Comparison of ENCODE assay signal across 8 cellular contexts in genomic region chr6:155530219-155530834, GRCh38.
DNase-seq lines count a peak whose midpoint lies in the region; ATAC-seq and TF ChIP-seq lines count a peak whose summit lies in the region.

No MANE protein-coding gene starts in this region.

- H3K4me1 Mint-ChIP-seq in H9 = no peaks in the 10 kb centered on the region
- H3K4me1 Mint-ChIP-seq in MCF 10A (ENCODE audit: insufficient read depth, unreplicated experiment) = peaks cover 9% of the 10 kb centered on the region
- peaks cover 7% of the 10 kb centered on the region for H3K4me1 Mint-ChIP-seq in stimulated activated memory B cell treated with anti-CD40 and anti-IgM and Interleukin-4, amounts not matched to agents 10 μg/mL and 1 μg/mL and 100 μg/mL, for 72 hours

- CTCF ChIA-PET in MCF 10A (lab: Yijun Ruan, JAX) = interaction anchor here (1.7 to 2.6 kb wide), 3 partner anchors 25 to 214 kb away, joined by 7 to 34 read pairs (median 13); no protein-coding TSS in a partner anchor

- no peak overlapping the region for H3T11ph ChIP-seq in H9 (ENCODE audit: low read length)

- H3K36me3 Mint-ChIP-seq in H9 (ENCODE audit: insufficient read depth in 1 of 3, low read depth in 3 of 3) (peaks cover 6 to 13% (median 9%) of the 10 kb centered on the region in 3 experiments; a peak in 5 of 7 replicates), MCF 10A (ENCODE audit: insufficient read depth, unreplicated experiment) (peaks cover 6% of the 10 kb centered on the region)
- H3K36me3 Mint-ChIP-seq in stimulated activated memory B cell treated with anti-CD40 and anti-IgM and Interleukin-4, amounts not matched to agents 10 μg/mL and 1 μg/mL and 100 μg/mL, for 72 hours = peaks cover 6% of the 10 kb centered on the region

- WGBS in H9 (ENCODE audit: extremely low coverage, insufficient read length, low lambda C conversion rate) = no CpG with 5 or more reads among the region's 4 CpGs

- POLR2A ChIA-PET in MCF 10A (lab: Yijun Ruan, JAX) = interaction anchor here (0.8 to 2.2 kb wide), 2 partner anchors 201 to 215 kb away, joined by 3 to 19 read pairs; no protein-coding TSS in a partner anchor

- TF ChIP-seq CTCF in H9 (conservative IDR thresholded peaks at IDR 0.05) (peak; percentile 73), MCF 10A (IDR thresholded peaks at IDR 0.05; ENCODE audit: unreplicated experiment) (peak; percentile 68)

- no peak overlapping the region for H2BK20ac ChIP-seq in H9 (ENCODE audit: low read depth, low read length, poor library complexity, severe bottlenecking)

- H3K56ac ChIP-seq in H9 (ENCODE audit: insufficient read length, low read depth, low read length) = no peak overlapping the region

- H4K5ac ChIP-seq in H9 (ENCODE audit: insufficient read length, low read depth, low read length) = no peak overlapping the region

- no peak overlapping the region for H3K14ac ChIP-seq in H9 (ENCODE audit: insufficient read depth, low read length)

- H3K9ac ChIP-seq in H9 (ENCODE audit: extremely low read depth, insufficient read length, low read length) = no peak overlapping the region

- H3K4me3 Mint-ChIP-seq in H9 (no peak overlapping the region), MCF 10A (ENCODE audit: unreplicated experiment) (no peak overlapping the region)
- H3K4me3 Mint-ChIP-seq in stimulated activated memory B cell treated with anti-CD40 and anti-IgM and Interleukin-4, amounts not matched to agents 10 μg/mL and 1 μg/mL and 100 μg/mL, for 72 hours = no peak overlapping the region

- H3K27me3 Mint-ChIP-seq in H9 (ENCODE audit: low read depth) (no peaks in the 10 kb centered on the region), MCF 10A (ENCODE audit: insufficient read depth, unreplicated experiment) (no peaks in the 10 kb centered on the region)
- H3K27me3 Mint-ChIP-seq in stimulated activated memory B cell treated with anti-CD40 and anti-IgM and Interleukin-4, amounts not matched to agents 10 μg/mL and 1 μg/mL and 100 μg/mL, for 72 hours = no peaks in the 10 kb centered on the region

- BruUV-seq in MCF 10A (replicated peaks; lab: Mats Ljungman, UMichigan) = no TSS peak

- no peaks in the 10 kb centered on the region for H3K23me2 ChIP-seq in H9 (ENCODE audit: insufficient read length, low read depth, low read length, poor library complexity, severe bottlenecking)

- ATAC-seq in stimulated activated memory B cell treated with anti-CD40 and anti-IgM and Interleukin-4, amounts not matched to agents 10 μg/mL and 1 μg/mL and 100 μg/mL, for 72 hours = no peak

- H3K27ac Mint-ChIP-seq in H9 (no peak overlapping the region), MCF 10A (ENCODE audit: low read depth, unreplicated experiment) (no peak overlapping the region)
- H3K27ac Mint-ChIP-seq in stimulated activated memory B cell treated with anti-CD40 and anti-IgM and Interleukin-4, amounts not matched to agents 10 μg/mL and 1 μg/mL and 100 μg/mL, for 72 hours = no peak overlapping the region

- peak; percentile 17 for DNase-seq in stimulated activated CD4-positive, alpha-beta T cell treated with anti-CD3 and anti-CD28 coated beads, Interleukin-15, amount 100 ng/mL, for 24 hours
- no peak for DNase-seq in stimulated activated CD4-positive, alpha-beta T cell treated with anti-CD3 and anti-CD28 coated beads, Interleukin-2, amount 100 ng/mL, for 24 hours
- no peak for DNase-seq in H9
- peak; percentile 34 for DNase-seq in NCI-H1694 treated with DMSO at 0.1 percent for 48 hours (lab: John Stamatoyannopoulos, UW)
- peak; percentile 56 for DNase-seq in MCF 10A (ENCODE audit: unreplicated experiment)
- DNase-seq in medulla oblongata (ENCODE audit: extremely low spot score) = peak; percentile 48
- DNase-seq in mesenteric fat pad (ENCODE audit: low spot score) = no peak

- H3K9me3 ChIP-seq in H9 (ENCODE audit: control insufficient read depth, low read depth, low read length) = no peaks in the 10 kb centered on the region

- no peak overlapping the region for H2BK12ac ChIP-seq in H9 (ENCODE audit: insufficient read length, low read depth, low read length)

- no peak overlapping the region for H4K8ac ChIP-seq in H9 (replicated peaks; ENCODE audit: insufficient read length, low read depth, low read length)

- H2BK5ac ChIP-seq in H9 (ENCODE audit: insufficient read length, low read length) = no peak overlapping the region

- H2AK5ac ChIP-seq in H9 (ENCODE audit: insufficient read length, low read length) = no peak overlapping the region

- H3K79me1 ChIP-seq in H9 (ENCODE audit: insufficient read depth, low read depth, low read length, poor library complexity, severe bottlenecking) = no peaks in the 10 kb centered on the region

- no peaks in the 10 kb centered on the region for H3K79me2 ChIP-seq in H9 (ENCODE audit: insufficient read depth, low read length)

- no peaks in the 10 kb centered on the region for H4K20me1 ChIP-seq in H9 (ENCODE audit: control insufficient read depth, insufficient read depth, insufficient read length)

- H3K4me2 ChIP-seq in H9 (ENCODE audit: insufficient read depth, insufficient read length, low read length) = no peak overlapping the region

- H2AFZ ChIP-seq in H9 (ENCODE audit: low read length) = no peak overlapping the region

- H3K9me3 Mint-ChIP-seq in H9 (peaks cover 11 to 15% of the 10 kb centered on the region in 2 experiments), MCF 10A (ENCODE audit: unreplicated experiment) (no peaks in the 10 kb centered on the region)
- H3K9me3 Mint-ChIP-seq in stimulated activated memory B cell treated with anti-CD40 and anti-IgM and Interleukin-4, amounts not matched to agents 10 μg/mL and 1 μg/mL and 100 μg/mL, for 72 hours = peaks cover 3% of the 10 kb centered on the region

- H3K4ac ChIP-seq in H9 (ENCODE audit: low read depth, low read length) = no peak overlapping the region

- H4K91ac ChIP-seq in H9 (ENCODE audit: insufficient read length, low read depth, low read length) = no peak overlapping the region

- intact Hi-C loops in MCF 10A (cut with micrococcal nuclease) = loop anchor here (1.0 to 5.0 kb wide), 3 partner anchors 150 to 203 kb away; no protein-coding TSS in a partner anchor

- H3K27ac ChIP-seq in H9 (ENCODE audit: insufficient read length, low read depth, low read length) = no peak overlapping the region

- H2BK15ac ChIP-seq in H9 (ENCODE audit: low read depth, low read length) = no peak overlapping the region

- no peak overlapping the region for H3K18ac ChIP-seq in H9 (ENCODE audit: insufficient read length, low read depth, low read length)

- H2BK120ac ChIP-seq in H9 (ENCODE audit: low read depth, low read length, poor library complexity, severe bottlenecking) = no peak overlapping the region

- no peaks in the 10 kb centered on the region for H3K4me1 ChIP-seq in H9 (ENCODE audit: insufficient read depth, low read length)

- H3K27me3 ChIP-seq in H9 (ENCODE audit: insufficient read depth, low read length) = no peaks in the 10 kb centered on the region

- no peak overlapping the region for H3K23ac ChIP-seq in H9 (ENCODE audit: insufficient read length, low read depth, low read length)

Comparison
In these comparisons a context has a peak if more than half of its experiments do, and no peak if none do; other contexts are left out.
1. DNase-seq: peak in stimulated activated CD4-positive, alpha-beta T cell treated with anti-CD3 and anti-CD28 coated beads, Interleukin-15, amount 100 ng/mL, for 24 hours (single experiment), NCI-H1694 treated with DMSO at 0.1 percent for 48 hours (single experiment), MCF 10A (single experiment) and medulla oblongata (single experiment); none in stimulated activated CD4-positive, alpha-beta T cell treated with anti-CD3 and anti-CD28 coated beads, Interleukin-2, amount 100 ng/mL, for 24 hours (0 of 2), H9 (single experiment) and mesenteric fat pad (single experiment).